In genomic region chr17:47660064-47660492, GRCh38 we compare ENCODE assay signal across 9 cellular contexts. TPM values are rescaled to one million over a fixed set of nuclear protein-coding genes. Genes with fewer than 3 reads are reported as not detected.
A peak's percentile ranks its signal among the peaks of the same experiment; 100 is the strongest.
DNase-seq lines count a peak whose midpoint lies in the region; ATAC-seq, FAIRE-seq and TF ChIP-seq lines count a peak whose summit lies in the region.
"Had no signal": no experiment of that assay in that cellular context is flagged by ENCODE, and none has a peak within 500 bp of the region (broad histone marks: within the 10 kb centered on the region; RNA-seq: fewer than 3 reads in every experiment).

No MANE protein-coding gene starts in this region.

- TF ChIP-seq CTCF in left ventricle myocardium inferior (IDR thresholded peaks at IDR 0.05; ENCODE audit: borderline replicate concordance) = no peak
- TF ChIP-seq CTCF in colonic mucosa (IDR thresholded peaks at IDR 0.05) = no peak
- no peak for TF ChIP-seq CTCF in vagina (IDR thresholded peaks at IDR 0.05)

- H3K27me3 ChIP-seq in left ventricle myocardium inferior (ENCODE audit: low read depth) = no peaks in the 10 kb centered on the region
- no peaks in the 10 kb centered on the region for H3K27me3 ChIP-seq in colonic mucosa
- H3K27me3 ChIP-seq in vagina = no peaks in the 10 kb centered on the region

- no peak for TF ChIP-seq POLR2A in vagina (IDR thresholded peaks at IDR 0.05)

- DNase-seq in left ventricle myocardium inferior (no peak), Right ventricle myocardium superior (no peak), colonic mucosa (no peak), vagina (ENCODE audit: extremely low spot score in 2 of 2) (no peak), HTR-8/SVneo (ENCODE audit: insufficient read length, low spot score) (no peak), sciatic nerve (ENCODE audit: low spot score) (no peak)
- DNase-seq in activated CD8-positive, alpha-beta memory T cell treated with anti-CD3 and anti-CD28 coated beads for 24 hours = no peak
- DNase-seq: head of caudate nucleus had no signal

- H3K4me1 ChIP-seq in left ventricle myocardium inferior (peaks cover 27% of the 10 kb centered on the region), colonic mucosa (peaks cover 6% of the 10 kb centered on the region), vagina (peaks cover 2% of the 10 kb centered on the region)

- peaks cover 98% of the 10 kb centered on the region for H3K36me3 ChIP-seq in left ventricle myocardium inferior
- H3K36me3 ChIP-seq in colonic mucosa = peaks cover 30% of the 10 kb centered on the region
- H3K36me3 ChIP-seq in vagina = peaks cover 0 to 94% of the 10 kb centered on the region in 2 donors

- FAIRE-seq in HTR-8/SVneo (lab: Jason Lieb, UNC) = no peak

- no peaks in the 10 kb centered on the region for H3K9me3 ChIP-seq in left ventricle myocardium inferior (replicated peaks)
- no peaks in the 10 kb centered on the region for H3K9me3 ChIP-seq in colonic mucosa
- H3K9me3 ChIP-seq in vagina = no peaks in the 10 kb centered on the region

- ATAC-seq in Right ventricle myocardium superior (ENCODE audit: poor library complexity) (no peak), HG03575 (IDR thresholded peaks at IDR 0.05; ENCODE audit: extremely low read depth, insufficient number of reproducible peaks, low FRiP score, unreplicated experiment) (peak; percentile 33), sciatic nerve (no peak)

- H3K4me3 ChIP-seq in left ventricle myocardium inferior = no peak overlapping the region
- H3K4me3 ChIP-seq in colonic mucosa = no peak overlapping the region
- H3K4me3 ChIP-seq in vagina = no peak overlapping the region

- H3K27ac ChIP-seq in left ventricle myocardium inferior (replicated peaks) = peak overlapping the region; percentile 38
- H3K27ac ChIP-seq in colonic mucosa = peak overlapping the region; percentile 65
- H3K27ac ChIP-seq in vagina = peak overlapping the region; percentile 46

- no peak overlapping the region for H3K9ac ChIP-seq in colonic mucosa (ENCODE audit: low read depth in 2 of 2, low read length in 2 of 2)

- intact Hi-C loops in left ventricle myocardium inferior (cut with micrococcal nuclease) (no loop called here), Right ventricle myocardium superior (cut with DNase I) (no loop called here), colonic mucosa (cut with DNase I) (loop anchor here (10.0 kb wide), 1 partner anchor 145 kb away; no protein-coding TSS in a partner anchor), vagina (cut with DNase I) (no loop called here), sciatic nerve (cut with DNase I) (no loop called here)

RNA-seq across cellular contexts. Expression of gene KPNB1, which starts 10.4 kb away (rescaled TPM):
- total RNA-seq in left ventricle myocardium inferior (173 TPM), Right ventricle myocardium superior (160 TPM), colonic mucosa (100 to 1,000 TPM; 247 to 356 TPM), vagina (157 TPM), sciatic nerve (223 TPM)

RNA-seq across cellular contexts. Expression of gene TBKBP1, which starts 33.9 kb away (rescaled TPM):
- total RNA-seq in left ventricle myocardium inferior = 14.8 TPM
- total RNA-seq in Right ventricle myocardium superior = 16.3 TPM
- total RNA-seq in colonic mucosa = 1 to 10 TPM; 1.3 to 2.9 TPM
- 13.8 TPM for total RNA-seq in vagina
- total RNA-seq in sciatic nerve = 19.9 TPM
